1 cellular context compared by ENCODE assay signal in genomic region chr11:122653911-122654310, GRCh38.
TF ChIP-seq lines count a peak whose summit lies in the region.

No MANE protein-coding gene starts in this region.

TF ChIP-seq in HCT116, 20 proteins besides CTCF, POLR2A, EP300 and RAD21 (continued from another document):
- no peak for TF ChIP-seq TCF7L2 (IDR thresholded peaks at IDR 0.05; ENCODE audit: borderline replicate concordance, extremely low read depth, insufficient read depth, insufficient read length)
- TF ChIP-seq, protein P1, sequence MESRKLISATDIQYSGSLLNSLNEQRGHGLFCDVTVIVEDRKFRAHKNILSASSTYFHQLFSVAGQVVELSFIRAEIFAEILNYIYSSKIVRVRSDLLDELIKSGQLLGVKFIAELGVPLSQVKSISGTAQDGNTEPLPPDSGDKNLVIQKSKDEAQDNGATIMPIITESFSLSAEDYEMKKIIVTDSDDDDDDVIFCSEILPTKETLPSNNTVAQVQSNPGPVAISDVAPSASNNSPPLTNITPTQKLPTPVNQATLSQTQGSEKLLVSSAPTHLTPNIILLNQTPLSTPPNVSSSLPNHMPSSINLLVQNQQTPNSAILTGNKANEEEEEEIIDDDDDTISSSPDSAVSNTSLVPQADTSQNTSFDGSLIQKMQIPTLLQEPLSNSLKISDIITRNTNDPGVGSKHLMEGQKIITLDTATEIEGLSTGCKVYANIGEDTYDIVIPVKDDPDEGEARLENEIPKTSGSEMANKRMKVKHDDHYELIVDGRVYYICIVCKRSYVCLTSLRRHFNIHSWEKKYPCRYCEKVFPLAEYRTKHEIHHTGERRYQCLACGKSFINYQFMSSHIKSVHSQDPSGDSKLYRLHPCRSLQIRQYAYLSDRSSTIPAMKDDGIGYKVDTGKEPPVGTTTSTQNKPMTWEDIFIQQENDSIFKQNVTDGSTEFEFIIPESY (IDR thresholded peaks at IDR 0.05; ENCODE audit: extremely low read depth, insufficient replicate concordance, low read length): no peak
- no peak for TF ChIP-seq REST (IDR thresholded peaks at IDR 0.05; ENCODE audit: low read depth)
- no peak for TF ChIP-seq ELF1 (IDR thresholded peaks at IDR 0.05; ENCODE audit: borderline replicate concordance, low read depth)
- no peak for TF ChIP-seq ZNF274 (IDR thresholded peaks at IDR 0.05; ENCODE audit: low read depth, low read length)
- TF ChIP-seq, protein P2, sequence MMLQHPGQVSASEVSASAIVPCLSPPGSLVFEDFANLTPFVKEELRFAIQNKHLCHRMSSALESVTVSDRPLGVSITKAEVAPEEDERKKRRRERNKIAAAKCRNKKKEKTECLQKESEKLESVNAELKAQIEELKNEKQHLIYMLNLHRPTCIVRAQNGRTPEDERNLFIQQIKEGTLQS (IDR thresholded peaks at IDR 0.05): no peak
- TF ChIP-seq CEBPB (IDR thresholded peaks at IDR 0.05; ENCODE audit: low read depth): no peak
- TF ChIP-seq YY1 (IDR thresholded peaks at IDR 0.05; ENCODE audit: extremely low read depth, insufficient replicate concordance, low read depth, low read length): no peak
- no peak for TF ChIP-seq JUND (IDR thresholded peaks at IDR 0.05)
- TF ChIP-seq POLR2AphosphoS5 (IDR thresholded peaks at IDR 0.05; ENCODE audit: low read depth, low read length): no peak
- no peak for TF ChIP-seq MAX (IDR thresholded peaks at IDR 0.05)
- TF ChIP-seq SP1 (IDR thresholded peaks at IDR 0.05; ENCODE audit: low read depth): no peak
